Comparison of ENCODE assay signal across 9 cellular contexts in the genomic region with DNA sequence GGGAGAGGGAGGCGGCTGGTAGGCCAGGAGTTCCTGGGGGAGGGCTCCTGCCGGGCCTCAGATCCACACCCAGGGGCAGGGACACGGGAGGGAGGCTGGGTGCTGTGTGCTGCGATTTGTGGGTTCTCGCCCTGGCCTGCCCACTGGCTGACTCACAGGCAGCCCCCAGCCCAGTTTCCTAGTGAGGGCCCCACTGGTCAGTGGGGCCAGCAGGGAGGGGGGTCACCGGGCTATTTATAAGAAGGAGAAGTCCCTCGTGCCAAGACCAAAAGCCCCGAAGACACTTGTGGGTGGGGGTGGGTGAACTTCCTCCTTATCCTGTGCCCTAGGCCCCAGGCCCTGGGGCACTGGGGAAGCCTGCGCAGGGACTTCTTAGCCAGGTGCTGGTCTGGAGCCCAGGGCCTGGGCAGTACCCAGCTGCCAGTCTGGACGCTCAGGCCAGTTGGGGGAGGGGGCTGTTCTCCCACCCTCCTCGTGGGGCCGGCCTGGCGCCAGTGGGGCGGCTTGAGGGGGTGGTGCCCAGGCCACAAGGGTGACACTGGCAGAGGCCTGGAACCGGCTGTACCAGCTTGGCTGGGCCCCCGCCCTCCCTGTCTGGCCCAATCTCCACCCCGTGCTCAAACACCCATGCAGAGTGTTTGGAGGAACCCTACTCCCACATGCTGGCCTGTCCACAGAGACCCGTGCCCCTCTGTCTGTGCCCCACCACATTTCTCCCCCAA.
A peak's percentile ranks its signal among the peaks of the same experiment; 100 is the strongest.
DNase-seq lines count a peak whose midpoint lies in the region; ATAC-seq and TF ChIP-seq lines count a peak whose summit lies in the region.
"Had no signal": no experiment of that assay in that cellular context is flagged by ENCODE, and none has a peak within 500 bp of the region (broad histone marks: within the 10 kb centered on the region; RNA-seq: fewer than 3 reads in every experiment).

No MANE protein-coding gene starts in this region.

- H3K27ac ChIP-seq in VCaP = peak overlapping the region; percentile 20; the same call in 1 of the 2 replicates

- TF ChIP-seq CTCF in VCaP (conservative IDR thresholded peaks at IDR 0.05) = no peak

- DNase-seq in HUDEP-2 (lab: John Stamatoyannopoulos, UW; ENCODE audit: unreplicated experiment in 76 of 76) (peak in 59 of 76 experiments; percentile 20 to 83 (median 64)), hippocampal formation (lab: John Stamatoyannopoulos, UW) (peak; percentile 45 to 56), EL (no peak), NCI-H187 treated with DMSO at 0.1 percent for 48 hours (lab: John Stamatoyannopoulos, UW) (no peak)
- peak; percentile 33 for DNase-seq in stimulated activated CD8-positive, alpha-beta memory T cell treated with anti-CD3 and anti-CD28 coated beads, Interleukin-4, amount 100 ng/mL, for 48 hours
- DNase-seq: stimulated activated CD4-positive, alpha-beta T cell treated with anti-CD3 and anti-CD28 coated beads, Interleukin-4, amount 100 ng/mL, for 1 hour had no signal

- ATAC-seq in GM18511 (IDR thresholded peaks at IDR 0.05; ENCODE audit: unreplicated experiment) (no peak), GM19035 (IDR thresholded peaks at IDR 0.05; ENCODE audit: unreplicated experiment) (no peak)

Comparison
In these comparisons a context has a peak if more than half of its experiments do, and no peak if none do; other contexts are left out.
1. DNase-seq: peak in HUDEP-2 (59 of 76), hippocampal formation (2 of 2) and stimulated activated CD8-positive, alpha-beta memory T cell treated with anti-CD3 and anti-CD28 coated beads, Interleukin-4, amount 100 ng/mL, for 48 hours (single experiment); none in EL (single experiment) and NCI-H187 treated with DMSO at 0.1 percent for 48 hours (single experiment).